1 cellular context compared by ENCODE assay signal in the genomic region with DNA sequence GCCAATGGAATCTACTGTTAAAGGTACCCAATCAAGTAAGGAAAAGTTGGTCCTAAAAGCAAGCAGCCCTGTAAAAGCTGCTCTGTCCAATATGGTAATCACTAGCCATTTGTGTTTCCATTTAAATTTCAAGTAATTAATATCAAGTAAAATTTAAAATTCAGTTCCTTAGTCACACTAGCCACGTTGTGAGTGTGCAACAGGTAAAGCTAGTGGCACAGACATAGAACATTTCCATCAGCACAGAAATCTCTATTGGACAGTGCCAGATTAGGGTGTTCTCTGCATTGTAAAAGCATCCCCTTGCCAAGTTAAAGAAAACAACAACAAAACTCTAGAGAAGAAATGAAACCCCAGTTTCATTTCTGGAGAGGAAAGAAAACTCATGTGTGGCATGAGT.
TF ChIP-seq lines count a peak whose summit lies in the region.

No MANE protein-coding gene starts in this region.

TF ChIP-seq in endothelial cell of umbilical vein, 7 proteins besides CTCF, POLR2A, EP300 and RAD21:
- TF ChIP-seq JUN (IDR thresholded peaks at IDR 0.05; ENCODE audit: borderline replicate concordance, insufficient read depth, insufficient read length, low read depth) (no peak), POLR2AphosphoS5 (IDR thresholded peaks at IDR 0.05; ENCODE audit: insufficient read depth, low read depth, low read length) (no peak), GATA2 (IDR thresholded peaks at IDR 0.05; ENCODE audit: insufficient read depth, insufficient read length, low read depth, low read length) (no peak), MYC (IDR thresholded peaks at IDR 0.05; ENCODE audit: low read depth, low read length) (no peak), EZH2 (IDR thresholded peaks at IDR 0.05; ENCODE audit: borderline replicate concordance, low read depth, low read length, severe bottlenecking) (no peak), FOS (IDR thresholded peaks at IDR 0.05; ENCODE audit: borderline replicate concordance, insufficient read depth, low read length) (no peak)
- TF ChIP-seq, protein P1, sequence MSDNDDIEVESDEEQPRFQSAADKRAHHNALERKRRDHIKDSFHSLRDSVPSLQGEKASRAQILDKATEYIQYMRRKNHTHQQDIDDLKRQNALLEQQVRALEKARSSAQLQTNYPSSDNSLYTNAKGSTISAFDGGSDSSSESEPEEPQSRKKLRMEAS (IDR thresholded peaks at IDR 0.05; ENCODE audit: insufficient read depth, insufficient read length) = no peak
